ENCODE assay signal across 9 cellular contexts in the genomic region with DNA sequence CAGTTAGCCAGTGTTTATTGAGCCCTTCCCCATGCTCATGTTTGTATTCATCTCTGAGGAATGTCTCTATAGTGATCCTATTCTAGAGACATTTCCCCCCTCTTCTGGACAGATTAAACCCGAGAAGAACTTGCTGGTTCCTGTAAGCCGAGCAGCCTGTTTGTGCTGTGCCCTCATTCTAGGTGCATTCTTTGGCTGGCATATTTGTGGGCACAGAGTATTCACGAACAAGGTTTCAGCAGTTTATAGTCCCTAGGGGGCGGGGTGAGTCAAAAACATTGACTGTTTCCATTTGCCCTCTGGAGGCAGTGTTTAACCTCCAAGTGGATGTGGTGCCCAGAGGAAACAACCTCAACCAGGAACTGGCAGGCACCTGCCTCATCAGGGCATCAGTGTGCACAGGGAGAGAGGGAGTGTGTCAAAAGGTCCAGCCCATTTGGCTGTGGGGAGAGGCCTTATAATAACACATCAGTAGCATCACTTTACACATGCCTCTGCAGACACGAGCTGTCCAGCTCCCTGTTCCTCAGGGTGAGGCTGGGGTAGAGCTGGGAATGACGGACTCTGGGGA.
DNase-seq lines count a peak whose midpoint lies in the region; ATAC-seq lines count a peak whose summit lies in the region.
"Had no signal": no experiment of that assay in that cellular context is flagged by ENCODE, and none has a peak within 500 bp of the region (broad histone marks: within the 10 kb centered on the region; RNA-seq: fewer than 3 reads in every experiment).

No MANE protein-coding gene starts in this region.

- H3K27me3 ChIP-seq in SJCRH30, result no peaks in the 10 kb centered on the region
- H3K27me3 ChIP-seq: BLaER1 treated with 17β-estradiol and CSF1 and Interleukin-3, amounts not matched to agents 10 nM and 100 nM had no signal

- DNase-seq in NCI-H1417 (lab: John Stamatoyannopoulos, UW) (peak; percentile 61 to 83 (median 68)), NCI-H1417 treated with DMSO at 0.1 percent for 48 hours (lab: John Stamatoyannopoulos, UW) (no peak), LHCN-M2 (ENCODE audit: low read depth) (peak; percentile 100), SJCRH30 (peak; percentile 51), retina (peak; percentile 20), cortex of kidney (lab: John Stamatoyannopoulos, UW) (no peak)

- no peak overlapping the region for H3K27ac ChIP-seq in SJCRH30
- H3K27ac ChIP-seq: BLaER1 treated with 17β-estradiol and CSF1 and Interleukin-3, amounts not matched to agents 10 nM and 100 nM had no signal

- no peak overlapping the region for H3K4me3 ChIP-seq in SJCRH30
- H3K4me3 ChIP-seq: BLaER1 treated with 17β-estradiol and CSF1 and Interleukin-3, amounts not matched to agents 10 nM and 100 nM had no signal

- no peaks in the 10 kb centered on the region for H3K36me3 ChIP-seq in SJCRH30

- H3K9me3 ChIP-seq in SJCRH30 (replicated peaks), result no peaks in the 10 kb centered on the region

- H3K4me1 ChIP-seq in SJCRH30, result peaks cover 4% of the 10 kb centered on the region; the same call in 1 of the 2 replicates

- peak; percentile 63 for ATAC-seq in GM21390 (IDR thresholded peaks at IDR 0.05; ENCODE audit: unreplicated experiment)
- ATAC-seq in esophagus mucosa, result peak; percentile 79

Comparison
In these comparisons a context has a peak if more than half of its experiments do, and no peak if none do; other contexts are left out.
1. DNase-seq: peak in NCI-H1417 (3 of 3), LHCN-M2 (single experiment), SJCRH30 (2 of 2) and retina (single experiment); none in NCI-H1417 treated with DMSO at 0.1 percent for 48 hours (single experiment) and cortex of kidney (single experiment).